30 cellular contexts compared by ENCODE assay signal in genomic region chr20:13158339-13158738, GRCh38.
A peak's percentile ranks its signal among the peaks of the same experiment; 100 is the strongest.
DNase-seq lines count a peak whose midpoint lies in the region; TF ChIP-seq lines count a peak whose summit lies in the region.
"Had no signal": no experiment of that assay in that cellular context is flagged by ENCODE, and none has a peak within 500 bp of the region (broad histone marks: within the 10 kb centered on the region; RNA-seq: fewer than 3 reads in every experiment).

No MANE protein-coding gene starts in this region.

- H3K27me3 ChIP-seq in ascending aorta (no peaks in the 10 kb centered on the region), tibial artery (no peaks in the 10 kb centered on the region)
- H3K27me3 ChIP-seq: gastrocnemius medialis, upper lobe of right lung had no signal

- H3K4me1 ChIP-seq in ascending aorta (peaks cover 0 to 3% of the 10 kb centered on the region in 2 donors), tibial artery (peaks cover 0 to 17% (median 10%) of the 10 kb centered on the region in 4 donors)
- H3K4me1 ChIP-seq: SJCRH30, upper lobe of right lung had no signal

- H3K36me3 ChIP-seq in ascending aorta (peaks cover 0 to 10% of the 10 kb centered on the region in 2 donors), tibial artery (peaks cover 0 to 13% (median 0%) of the 10 kb centered on the region in 3 donors)
- H3K36me3 ChIP-seq: gastrocnemius medialis, SJCRH30 had no signal

- H3K27ac ChIP-seq in ascending aorta (peak overlapping the region; percentile 31 to 65), tibial artery (peak overlapping the region; percentile 32 to 36)
- H3K27ac ChIP-seq: 22Rv1, epithelial cell of prostate, gastrocnemius medialis, PC-9, SJCRH30, upper lobe of right lung had no signal

- H3K27me3 Mint-ChIP-seq in nephron (ENCODE audit: low read depth), result peaks cover 9% of the 10 kb centered on the region
- H3K27me3 Mint-ChIP-seq: dendritic cell treated with granulocyte-macrophage colony-stimulating factor and Interleukin-4, amounts not matched to agents 40 ng/mL and 50 ng/mL, for 4 days had no signal

- no peak overlapping the region for H3K4me3 Mint-ChIP-seq in nephron
- H3K4me3 Mint-ChIP-seq: dendritic cell treated with granulocyte-macrophage colony-stimulating factor and Interleukin-4, amounts not matched to agents 40 ng/mL and 50 ng/mL, for 4 days; T-helper 1 cell treated with Interleukin-12 subunit alpha and Interleukin-12 subunit beta and Interleukin-4 antibody, amounts not matched to agents 30 μg/mL and 1 μg/mL, for 36 hours had no signal

- no peaks in the 10 kb centered on the region for H3K9me3 Mint-ChIP-seq in nephron
- H3K9me3 Mint-ChIP-seq: dendritic cell treated with granulocyte-macrophage colony-stimulating factor and Interleukin-4, amounts not matched to agents 40 ng/mL and 50 ng/mL, for 4 days; T-helper 1 cell treated with Interleukin-12 subunit alpha and Interleukin-12 subunit beta and Interleukin-4 antibody, amounts not matched to agents 30 μg/mL and 1 μg/mL, for 36 hours had no signal

- H3K4me3 ChIP-seq in ascending aorta, result peak overlapping the region in 1 of 2 donors; percentile 28
- peak overlapping the region in 1 of 2 donors; percentile 15 for H3K4me3 ChIP-seq in tibial artery
- H3K4me3 ChIP-seq: gastrocnemius medialis, lung, PC-9, SJCRH30, upper lobe of right lung had no signal

- peaks cover 5% of the 10 kb centered on the region for H3K36me3 Mint-ChIP-seq in nephron (ENCODE audit: low read depth)

- no peaks in the 10 kb centered on the region for H3K9me3 ChIP-seq in ascending aorta
- no peaks in the 10 kb centered on the region for H3K9me3 ChIP-seq in tibial artery
- H3K9me3 ChIP-seq: gastrocnemius medialis, SJCRH30, upper lobe of right lung had no signal

- DNase-seq in NCI-H748 (lab: John Stamatoyannopoulos, UW; ENCODE audit: unreplicated experiment) (peak; percentile 44), NCI-H748 treated with DMSO at 0.1 percent for 48 hours (lab: John Stamatoyannopoulos, UW) (no peak), ascending aorta (ENCODE audit: low spot score in 2 of 2) (no peak), tibial artery (peak in 1 of 2 donors; percentile 22), NCI-H146 treated with DMSO at 0.1 percent for 48 hours (lab: John Stamatoyannopoulos, UW; ENCODE audit: unreplicated experiment) (no peak), ACHN (no peak)
- DNase-seq in effector CD4-positive, alpha-beta T cell, result no peak
- DNase-seq: activated CD4-positive, alpha-beta T cell treated with anti-CD3 and anti-CD28 coated beads, Interleukin-2, amount 50 U/mL, for 1 hour; activated CD8-positive, alpha-beta memory T cell treated with anti-CD3 and anti-CD28 coated beads, Interleukin-2, amount 50 U/mL, for 48 hours; activated effector memory CD4-positive, alpha-beta T cell treated with Interleukin-2 at 50 U/mL for 16 hours; AML-193; gastrocnemius medialis; GOT3; islet precursor cell; MV-4-11; NCI-H2081 treated with DMSO at 0.1 percent for 48 hours; NCI-H526 treated with DMSO at 0.1 percent for 48 hours; PC-9; posterior cingulate gyrus; SJCRH30; small intestine; stimulated activated CD4-positive, alpha-beta T cell treated with anti-CD3 and anti-CD28 coated beads, Interleukin-2, amount 100 ng/mL, for 48 hours; stimulated activated naive CD8-positive, alpha-beta T cell treated with anti-CD3 and anti-CD28 coated beads, Interleukin-15, Interleukin-2, amounts not matched to agents 100 U/mL and 50 U/mL, for 24 hours; upper lobe of right lung had no signal

- H3K4me1 Mint-ChIP-seq in nephron, result peaks cover 17% of the 10 kb centered on the region

- intact Hi-C loops in ascending aorta (cut with DNase I), result no loop called here
- intact Hi-C loops in tibial artery (cut with DNase I; ENCODE audit: low total_unique reads), result no loop called here

- in situ Hi-C loops in ACHN (cut with HindIII; ENCODE audit: low pct_ligation_motif_present, low pct_unique_long_range_greater_than_20kb, low sequenced_read_pairs), result no loop called here

- TF ChIP-seq CTCF in ascending aorta (IDR thresholded peaks at IDR 0.05), result no peak
- no peak for TF ChIP-seq CTCF in nephron (IDR thresholded peaks at IDR 0.05; ENCODE audit: unreplicated experiment in 3 of 3)
- TF ChIP-seq CTCF in tibial artery (IDR thresholded peaks at IDR 0.05), result no peak

- peak overlapping the region; percentile 45 to 85 (median 68) for H3K27ac Mint-ChIP-seq in nephron
- H3K27ac Mint-ChIP-seq: dendritic cell treated with granulocyte-macrophage colony-stimulating factor and Interleukin-4, amounts not matched to agents 40 ng/mL and 50 ng/mL, for 4 days; T-helper 1 cell treated with Interleukin-12 subunit alpha and Interleukin-12 subunit beta and Interleukin-4 antibody, amounts not matched to agents 30 μg/mL and 1 μg/mL, for 36 hours had no signal
